In genomic region chr10:5497289-5497688, GRCh38 we compare ENCODE assay signal across 1 cellular context.
TF ChIP-seq lines count a peak whose summit lies in the region.

No MANE protein-coding gene starts in this region.

TF ChIP-seq in K562, 482 proteins besides CTCF, POLR2A, EP300 and RAD21 (continued from another document):
- no peak for TF ChIP-seq ZC3H4 (CRISPR knock-in tag; IDR thresholded peaks at IDR 0.05; ENCODE audit: borderline replicate concordance)
- TF ChIP-seq MCM5 (IDR thresholded peaks at IDR 0.05; ENCODE audit: low read depth): no peak
- 0 out of 4 replicates have a peak, but pooled peaks have one; percentile 19 to 33 for TF ChIP-seq MLLT1 (IDR thresholded peaks at IDR 0.05)
- TF ChIP-seq, protein P1, sequence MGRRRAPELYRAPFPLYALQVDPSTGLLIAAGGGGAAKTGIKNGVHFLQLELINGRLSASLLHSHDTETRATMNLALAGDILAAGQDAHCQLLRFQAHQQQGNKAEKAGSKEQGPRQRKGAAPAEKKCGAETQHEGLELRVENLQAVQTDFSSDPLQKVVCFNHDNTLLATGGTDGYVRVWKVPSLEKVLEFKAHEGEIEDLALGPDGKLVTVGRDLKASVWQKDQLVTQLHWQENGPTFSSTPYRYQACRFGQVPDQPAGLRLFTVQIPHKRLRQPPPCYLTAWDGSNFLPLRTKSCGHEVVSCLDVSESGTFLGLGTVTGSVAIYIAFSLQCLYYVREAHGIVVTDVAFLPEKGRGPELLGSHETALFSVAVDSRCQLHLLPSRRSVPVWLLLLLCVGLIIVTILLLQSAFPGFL (CRISPR knock-in tag; IDR thresholded peaks at IDR 0.05): no peak
- no peak for TF ChIP-seq GABPA (tag; conservative IDR thresholded peaks at IDR 0.05; ENCODE audit: low read depth)
- TF ChIP-seq, protein P2, sequence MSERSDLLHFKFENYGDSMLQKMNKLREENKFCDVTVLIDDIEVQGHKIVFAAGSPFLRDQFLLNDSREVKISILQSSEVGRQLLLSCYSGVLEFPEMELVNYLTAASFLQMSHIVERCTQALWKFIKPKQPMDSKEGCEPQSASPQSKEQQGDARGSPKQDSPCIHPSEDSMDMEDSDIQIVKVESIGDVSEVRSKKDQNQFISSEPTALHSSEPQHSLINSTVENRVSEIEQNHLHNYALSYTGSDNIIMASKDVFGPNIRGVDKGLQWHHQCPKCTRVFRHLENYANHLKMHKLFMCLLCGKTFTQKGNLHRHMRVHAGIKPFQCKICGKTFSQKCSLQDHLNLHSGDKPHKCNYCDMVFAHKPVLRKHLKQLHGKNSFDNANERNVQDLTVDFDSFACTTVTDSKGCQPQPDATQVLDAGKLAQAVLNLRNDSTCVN (CRISPR knock-in tag; IDR thresholded peaks at IDR 0.05): peak; percentile 9
- TF ChIP-seq, protein P3, sequence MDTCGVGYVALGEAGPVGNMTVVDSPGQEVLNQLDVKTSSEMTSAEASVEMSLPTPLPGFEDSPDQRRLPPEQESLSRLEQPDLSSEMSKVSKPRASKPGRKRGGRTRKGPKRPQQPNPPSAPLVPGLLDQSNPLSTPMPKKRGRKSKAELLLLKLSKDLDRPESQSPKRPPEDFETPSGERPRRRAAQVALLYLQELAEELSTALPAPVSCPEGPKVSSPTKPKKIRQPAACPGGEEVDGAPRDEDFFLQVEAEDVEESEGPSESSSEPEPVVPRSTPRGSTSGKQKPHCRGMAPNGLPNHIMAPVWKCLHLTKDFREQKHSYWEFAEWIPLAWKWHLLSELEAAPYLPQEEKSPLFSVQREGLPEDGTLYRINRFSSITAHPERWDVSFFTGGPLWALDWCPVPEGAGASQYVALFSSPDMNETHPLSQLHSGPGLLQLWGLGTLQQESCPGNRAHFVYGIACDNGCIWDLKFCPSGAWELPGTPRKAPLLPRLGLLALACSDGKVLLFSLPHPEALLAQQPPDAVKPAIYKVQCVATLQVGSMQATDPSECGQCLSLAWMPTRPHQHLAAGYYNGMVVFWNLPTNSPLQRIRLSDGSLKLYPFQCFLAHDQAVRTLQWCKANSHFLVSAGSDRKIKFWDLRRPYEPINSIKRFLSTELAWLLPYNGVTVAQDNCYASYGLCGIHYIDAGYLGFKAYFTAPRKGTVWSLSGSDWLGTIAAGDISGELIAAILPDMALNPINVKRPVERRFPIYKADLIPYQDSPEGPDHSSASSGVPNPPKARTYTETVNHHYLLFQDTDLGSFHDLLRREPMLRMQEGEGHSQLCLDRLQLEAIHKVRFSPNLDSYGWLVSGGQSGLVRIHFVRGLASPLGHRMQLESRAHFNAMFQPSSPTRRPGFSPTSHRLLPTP (IDR thresholded peaks at IDR 0.05; ENCODE audit: borderline replicate concordance, extremely low read depth, insufficient read length): no peak
- 0 out of 2 replicates have a peak, but pooled peaks have one; percentile 27 for TF ChIP-seq EHMT2 (IDR thresholded peaks at IDR 0.05)
- no peak for TF ChIP-seq ARHGAP35 (IDR thresholded peaks at IDR 0.05; ENCODE audit: partially characterized antibody)
- TF ChIP-seq PHF21A (IDR thresholded peaks at IDR 0.05; ENCODE audit: borderline replicate concordance, low read depth): no peak
- no peak for TF ChIP-seq NCOA2 (IDR thresholded peaks at IDR 0.05; ENCODE audit: partially characterized antibody in 2 of 2)
- TF ChIP-seq TFE3 (CRISPR knock-in tag; IDR thresholded peaks at IDR 0.05): no peak
- TF ChIP-seq SAP30 (IDR thresholded peaks at IDR 0.05; ENCODE audit: borderline replicate concordance, insufficient read depth, low read depth, low read length, poor library complexity, severe bottlenecking): no peak
- TF ChIP-seq ZNF740 (CRISPR knock-in tag; IDR thresholded peaks at IDR 0.05): no peak
- TF ChIP-seq ZNF740 (tag; IDR thresholded peaks at IDR 0.05): no peak
- TF ChIP-seq, protein P4, sequence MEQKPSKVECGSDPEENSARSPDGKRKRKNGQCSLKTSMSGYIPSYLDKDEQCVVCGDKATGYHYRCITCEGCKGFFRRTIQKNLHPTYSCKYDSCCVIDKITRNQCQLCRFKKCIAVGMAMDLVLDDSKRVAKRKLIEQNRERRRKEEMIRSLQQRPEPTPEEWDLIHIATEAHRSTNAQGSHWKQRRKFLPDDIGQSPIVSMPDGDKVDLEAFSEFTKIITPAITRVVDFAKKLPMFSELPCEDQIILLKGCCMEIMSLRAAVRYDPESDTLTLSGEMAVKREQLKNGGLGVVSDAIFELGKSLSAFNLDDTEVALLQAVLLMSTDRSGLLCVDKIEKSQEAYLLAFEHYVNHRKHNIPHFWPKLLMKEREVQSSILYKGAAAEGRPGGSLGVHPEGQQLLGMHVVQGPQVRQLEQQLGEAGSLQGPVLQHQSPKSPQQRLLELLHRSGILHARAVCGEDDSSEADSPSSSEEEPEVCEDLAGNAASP (IDR thresholded peaks at IDR 0.05): no peak
- no peak for TF ChIP-seq ZKSCAN8 (CRISPR knock-in tag; IDR thresholded peaks at IDR 0.05)
- TF ChIP-seq POLR3A (IDR thresholded peaks at IDR 0.05; ENCODE audit: borderline replicate concordance, extremely low read depth, insufficient read depth, insufficient read length): no peak
- TF ChIP-seq HDAC1 (IDR thresholded peaks at IDR 0.05): 0 out of 4 replicates have a peak, but pooled peaks of 1 of the 2 experiments have one; percentile 49
- TF ChIP-seq, protein P5, sequence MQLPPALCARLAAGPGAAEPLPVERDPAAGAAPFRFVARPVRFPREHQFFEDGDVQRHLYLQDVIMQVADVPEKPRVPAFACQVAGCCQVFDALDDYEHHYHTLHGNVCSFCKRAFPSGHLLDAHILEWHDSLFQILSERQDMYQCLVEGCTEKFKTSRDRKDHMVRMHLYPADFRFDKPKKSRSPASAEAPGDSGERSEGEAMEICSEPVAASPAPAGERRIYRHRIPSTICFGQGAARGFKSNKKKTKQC (CRISPR knock-in tag; IDR thresholded peaks at IDR 0.05): no peak
- TF ChIP-seq SMARCB1 (IDR thresholded peaks at IDR 0.05; ENCODE audit: insufficient read length, low read depth): no peak
- TF ChIP-seq PTRF (tag; IDR thresholded peaks at IDR 0.05): no peak
- TF ChIP-seq, protein P6, sequence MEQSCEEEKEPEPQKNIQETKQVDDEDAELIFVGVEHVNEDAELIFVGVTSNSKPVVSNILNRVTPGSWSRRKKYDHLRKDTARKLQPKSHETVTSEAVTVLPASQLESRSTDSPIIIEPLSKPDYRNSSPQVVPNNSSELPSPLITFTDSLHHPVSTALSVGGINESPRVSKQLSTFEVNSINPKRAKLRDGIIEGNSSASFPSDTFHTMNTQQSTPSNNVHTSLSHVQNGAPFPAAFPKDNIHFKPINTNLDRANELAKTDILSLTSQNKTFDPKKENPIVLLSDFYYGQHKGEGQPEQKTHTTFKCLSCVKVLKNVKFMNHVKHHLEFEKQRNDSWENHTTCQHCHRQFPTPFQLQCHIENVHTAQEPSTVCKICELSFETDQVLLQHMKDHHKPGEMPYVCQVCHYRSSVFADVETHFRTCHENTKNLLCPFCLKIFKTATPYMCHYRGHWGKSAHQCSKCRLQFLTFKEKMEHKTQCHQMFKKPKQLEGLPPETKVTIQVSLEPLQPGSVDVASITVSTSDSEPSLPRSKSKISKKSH (CRISPR knock-in tag; IDR thresholded peaks at IDR 0.05): no peak
- TF ChIP-seq POLR2G (IDR thresholded peaks at IDR 0.05; ENCODE audit: low read depth, low read length): no peak
- TF ChIP-seq ZNF232 (CRISPR knock-in tag; IDR thresholded peaks at IDR 0.05): no peak
- TF ChIP-seq, protein P7, sequence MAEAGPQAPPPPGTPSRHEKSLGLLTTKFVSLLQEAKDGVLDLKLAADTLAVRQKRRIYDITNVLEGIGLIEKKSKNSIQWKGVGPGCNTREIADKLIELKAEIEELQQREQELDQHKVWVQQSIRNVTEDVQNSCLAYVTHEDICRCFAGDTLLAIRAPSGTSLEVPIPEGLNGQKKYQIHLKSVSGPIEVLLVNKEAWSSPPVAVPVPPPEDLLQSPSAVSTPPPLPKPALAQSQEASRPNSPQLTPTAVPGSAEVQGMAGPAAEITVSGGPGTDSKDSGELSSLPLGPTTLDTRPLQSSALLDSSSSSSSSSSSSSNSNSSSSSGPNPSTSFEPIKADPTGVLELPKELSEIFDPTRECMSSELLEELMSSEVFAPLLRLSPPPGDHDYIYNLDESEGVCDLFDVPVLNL (CRISPR knock-in tag; IDR thresholded peaks at IDR 0.05; ENCODE audit: low read depth): no peak
- TF ChIP-seq, protein P8, sequence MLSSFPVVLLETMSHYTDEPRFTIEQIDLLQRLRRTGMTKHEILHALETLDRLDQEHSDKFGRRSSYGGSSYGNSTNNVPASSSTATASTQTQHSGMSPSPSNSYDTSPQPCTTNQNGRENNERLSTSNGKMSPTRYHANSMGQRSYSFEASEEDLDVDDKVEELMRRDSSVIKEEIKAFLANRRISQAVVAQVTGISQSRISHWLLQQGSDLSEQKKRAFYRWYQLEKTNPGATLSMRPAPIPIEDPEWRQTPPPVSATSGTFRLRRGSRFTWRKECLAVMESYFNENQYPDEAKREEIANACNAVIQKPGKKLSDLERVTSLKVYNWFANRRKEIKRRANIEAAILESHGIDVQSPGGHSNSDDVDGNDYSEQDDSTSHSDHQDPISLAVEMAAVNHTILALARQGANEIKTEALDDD (IDR thresholded peaks at IDR 0.05): no peak
- TF ChIP-seq TRIM24 (IDR thresholded peaks at IDR 0.05): peak in 1 of 2 experiments; percentile 59; a peak in 3 of 4 replicates
- no peak for TF ChIP-seq CBX3 (IDR thresholded peaks at IDR 0.05; ENCODE audit: borderline replicate concordance in 1 of 2, low read length in 2 of 2)
- TF ChIP-seq SMARCA4 (IDR thresholded peaks at IDR 0.05): no peak
- TF ChIP-seq, protein P9, sequence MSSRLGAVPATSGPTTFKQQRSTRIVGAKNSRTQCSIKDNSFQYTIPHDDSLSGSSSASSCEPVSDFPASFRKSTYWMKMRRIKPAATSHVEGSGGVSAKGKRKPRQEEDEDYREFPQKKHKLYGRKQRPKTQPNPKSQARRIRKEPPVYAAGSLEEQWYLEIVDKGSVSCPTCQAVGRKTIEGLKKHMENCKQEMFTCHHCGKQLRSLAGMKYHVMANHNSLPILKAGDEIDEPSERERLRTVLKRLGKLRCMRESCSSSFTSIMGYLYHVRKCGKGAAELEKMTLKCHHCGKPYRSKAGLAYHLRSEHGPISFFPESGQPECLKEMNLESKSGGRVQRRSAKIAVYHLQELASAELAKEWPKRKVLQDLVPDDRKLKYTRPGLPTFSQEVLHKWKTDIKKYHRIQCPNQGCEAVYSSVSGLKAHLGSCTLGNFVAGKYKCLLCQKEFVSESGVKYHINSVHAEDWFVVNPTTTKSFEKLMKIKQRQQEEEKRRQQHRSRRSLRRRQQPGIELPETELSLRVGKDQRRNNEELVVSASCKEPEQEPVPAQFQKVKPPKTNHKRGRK (tag; IDR thresholded peaks at IDR 0.05): no peak
- TF ChIP-seq ZNF699 (CRISPR knock-in tag; IDR thresholded peaks at IDR 0.05; ENCODE audit: insufficient replicate concordance): no peak
- TF ChIP-seq CAMTA2 (CRISPR knock-in tag; conservative IDR thresholded peaks at IDR 0.05): no peak
- no peak for TF ChIP-seq E2F5 (CRISPR knock-in tag; IDR thresholded peaks at IDR 0.05)
- TF ChIP-seq HNRNPH1 (optimal IDR thresholded peaks at IDR 0.05; ENCODE audit: low read depth, low read length): no peak
- no peak for TF ChIP-seq CTBP1 (IDR thresholded peaks at IDR 0.05; ENCODE audit: borderline replicate concordance)
- TF ChIP-seq SRSF3 (IDR thresholded peaks at IDR 0.05; ENCODE audit: insufficient read depth, low read length): no peak
- TF ChIP-seq HDAC6 (IDR thresholded peaks at IDR 0.05; ENCODE audit: low read depth, low read length): no peak
- no peak for TF ChIP-seq ATF7 (IDR thresholded peaks at IDR 0.05)
- TF ChIP-seq MNT (conservative IDR thresholded peaks at IDR 0.05): no peak
- no peak for TF ChIP-seq YBX1 (IDR thresholded peaks at IDR 0.05)
- TF ChIP-seq ZNF121 (CRISPR knock-in tag; conservative IDR thresholded peaks at IDR 0.05): no peak
- no peak for TF ChIP-seq DMBX1 (CRISPR knock-in tag; IDR thresholded peaks at IDR 0.05; ENCODE audit: borderline replicate concordance)
